Comparison of ENCODE assay signal across 4 cellular contexts in the genomic region with DNA sequence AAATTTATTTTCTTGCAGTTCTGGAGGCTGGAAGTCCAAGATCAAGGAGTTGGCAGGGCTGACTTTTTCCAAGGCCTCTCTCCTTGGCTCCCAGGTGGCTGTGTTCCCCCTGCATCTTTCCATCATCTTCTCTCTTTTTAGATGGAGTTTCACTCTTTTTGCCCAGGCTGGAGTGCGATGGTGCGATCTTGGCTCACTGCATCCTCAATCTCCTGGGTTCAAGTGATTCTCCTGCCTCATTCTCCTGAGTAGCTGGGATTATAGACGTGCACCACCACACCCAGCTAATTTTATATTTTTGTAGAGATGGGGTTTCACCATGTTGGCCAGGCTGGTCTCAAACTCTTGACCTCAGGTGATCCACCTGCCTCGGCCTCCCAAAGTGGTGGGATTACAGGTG.
DNase-seq lines count a peak whose midpoint lies in the region; ATAC-seq lines count a peak whose summit lies in the region.
"Not testable (repeated sequence)": the region's sequence is repeated elsewhere in the genome, so short reads cannot be mapped to it uniquely, and the experiment has no call there.

No MANE protein-coding gene starts in this region.

- intact Hi-C loops in cardiac septum (cut with DNase I); sciatic nerve (cut with DNase I): not testable (repeated sequence)

- not testable (repeated sequence) for H3K9ac ChIP-seq in BLaER1 treated with 17β-estradiol and CSF1 and Interleukin-3, amounts not matched to agents 10 nM and 100 nM

- H3K9me3 ChIP-seq in BLaER1 treated with 17β-estradiol and CSF1 and Interleukin-3, amounts not matched to agents 10 nM and 100 nM (replicated peaks in 1 of 11): not testable (repeated sequence)

- peak; percentile 51 for DNase-seq in cardiac septum (ENCODE audit: low spot score)
- DNase-seq in mesenteric fat pad (ENCODE audit: low spot score): peak; percentile 39
- DNase-seq in sciatic nerve (ENCODE audit: low spot score): peak; percentile 6

- not testable (repeated sequence) for H3K27me3 ChIP-seq in BLaER1 treated with 17β-estradiol and CSF1 and Interleukin-3, amounts not matched to agents 10 nM and 100 nM

- H3K4me1 ChIP-seq in BLaER1 treated with 17β-estradiol and CSF1 and Interleukin-3, amounts not matched to agents 10 nM and 100 nM: peaks cover 0 to 37% (median 27%) of the 10 kb centered on the region in 10 experiments; a peak in 19 of 20 replicates

- H3K27ac ChIP-seq in BLaER1 treated with 17β-estradiol and CSF1 and Interleukin-3, amounts not matched to agents 10 nM and 100 nM: not testable (repeated sequence)

- H3K36me3 ChIP-seq in BLaER1 treated with 17β-estradiol and CSF1 and Interleukin-3, amounts not matched to agents 10 nM and 100 nM: not testable (repeated sequence)

- H3K4me3 ChIP-seq in BLaER1 treated with 17β-estradiol and CSF1 and Interleukin-3, amounts not matched to agents 10 nM and 100 nM: not testable (repeated sequence)

- ATAC-seq in sciatic nerve: not testable (repeated sequence)

- H4K20me1 ChIP-seq in BLaER1 treated with 17β-estradiol and CSF1 and Interleukin-3, amounts not matched to agents 10 nM and 100 nM: not testable (repeated sequence)

- H3K4me2 ChIP-seq in BLaER1 treated with 17β-estradiol and CSF1 and Interleukin-3, amounts not matched to agents 10 nM and 100 nM: peak overlapping the region in 9 of 11 experiments; percentile 66 to 91 (median 77); a peak in 18 of 22 replicates
